ENCODE assay signal across 1 cellular context in the genomic region with DNA sequence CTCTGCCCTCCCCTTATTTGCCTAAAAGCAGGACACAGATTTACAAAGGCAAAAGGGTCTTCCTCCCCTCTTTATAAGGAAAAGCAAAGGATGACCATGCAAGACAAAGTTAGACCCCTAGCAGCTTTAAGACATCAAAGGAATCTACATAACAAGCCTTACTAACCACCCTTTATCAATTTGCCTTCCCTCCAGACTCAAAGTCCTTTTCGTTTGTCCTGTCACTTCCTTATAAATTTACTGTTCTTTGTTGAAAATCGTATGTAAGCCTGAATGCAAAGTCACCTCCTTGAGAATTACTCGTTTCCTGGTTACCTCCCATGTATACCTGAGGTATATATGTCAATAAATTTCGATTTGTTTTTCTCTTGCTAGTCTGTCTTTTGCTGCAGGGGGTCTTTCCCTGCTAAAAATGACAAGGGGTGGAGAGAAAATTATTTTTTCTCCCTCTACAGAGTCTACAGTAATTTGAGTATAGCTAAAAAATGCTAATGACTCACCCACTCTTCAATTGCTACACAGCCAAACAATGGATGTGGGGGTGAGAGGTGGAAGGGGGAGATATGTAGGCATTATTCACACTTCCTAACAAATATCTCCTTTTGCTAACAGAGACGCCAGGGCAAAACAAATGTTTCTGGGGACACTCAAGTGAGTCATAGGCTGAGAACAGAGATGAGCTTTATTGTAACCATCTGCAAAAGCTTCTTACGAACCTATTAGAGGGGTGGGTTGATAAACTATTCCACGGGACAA.
A peak's percentile ranks its signal among the peaks of the same experiment; 100 is the strongest.
TF ChIP-seq lines count a peak whose summit lies in the region.

No MANE protein-coding gene starts in this region.

TF ChIP-seq in K562, 482 proteins besides CTCF, POLR2A, EP300 and RAD21 (continued from another document):
- TF ChIP-seq FOSL1 (tag; conservative IDR thresholded peaks at IDR 0.05) = 0 out of 2 replicates have a peak, but pooled peaks have one; percentile 35
- no peak for TF ChIP-seq HSF4 (CRISPR knock-in tag; IDR thresholded peaks at IDR 0.05; ENCODE audit: borderline replicate concordance)
- no peak for TF ChIP-seq CEBPG (CRISPR knock-in tag; IDR thresholded peaks at IDR 0.05)
- peak in 1 of 2 experiments; percentile 57; a peak in 2 of 4 replicates for TF ChIP-seq CEBPG (tag; conservative IDR thresholded peaks at IDR 0.05 in 1 of 2, IDR thresholded peaks at IDR 0.05 in 1 of 2)
- TF ChIP-seq, protein P1, sequence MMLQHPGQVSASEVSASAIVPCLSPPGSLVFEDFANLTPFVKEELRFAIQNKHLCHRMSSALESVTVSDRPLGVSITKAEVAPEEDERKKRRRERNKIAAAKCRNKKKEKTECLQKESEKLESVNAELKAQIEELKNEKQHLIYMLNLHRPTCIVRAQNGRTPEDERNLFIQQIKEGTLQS (IDR thresholded peaks at IDR 0.05) = peak; percentile 34; the same call in 1 of the 2 replicates
- TF ChIP-seq, protein P1 (CRISPR knock-in tag; conservative IDR thresholded peaks at IDR 0.05) = no peak
